In genomic region chr14:68791078-68791983, GRCh38 we compare ENCODE assay signal across 8 cellular contexts. TPM values are rescaled to one million over a fixed set of nuclear protein-coding genes. Genes with fewer than 3 reads are reported as not detected.
DNase-seq lines count a peak whose midpoint lies in the region; ATAC-seq and TF ChIP-seq lines count a peak whose summit lies in the region.

No MANE protein-coding gene starts in this region.

- no peak for ATAC-seq in WTC11

- no peak for TF ChIP-seq CTCF in WTC11 (IDR thresholded peaks at IDR 0.05)
- no peak for TF ChIP-seq CTCF in foreskin fibroblast (IDR thresholded peaks at IDR 0.05; ENCODE audit: low read depth, low read length)
- no peak for TF ChIP-seq CTCF in progenitor cell of endocrine pancreas (IDR thresholded peaks at IDR 0.05; ENCODE audit: unreplicated experiment)

- H3K27ac Mint-ChIP-seq in WTC11 = peak overlapping the region; percentile 85
- peak overlapping the region; percentile 100 for H3K27ac Mint-ChIP-seq in progenitor cell of endocrine pancreas

- CTCF ChIA-PET in WTC11 (lab: Charles Lee) = interaction anchor here (0.6 to 6.0 kb wide), 7 partner anchors 16 to 60 kb away, joined by 3 to 37 read pairs (median 8); no protein-coding TSS in a partner anchor

- POLR2A ChIA-PET in WTC11 (lab: Charles Lee) = interaction anchor here (0.6 to 5.2 kb wide), 4 partner anchors 18 to 857 kb away, joined by 5 to 67 read pairs (median 6); no protein-coding TSS in a partner anchor

- DNase-seq in activated effector memory CD4-positive, alpha-beta T cell treated with anti-CD3 and anti-CD28 coated beads, Interleukin-2, amount 50 U/mL, for 16 hours = peak; percentile 69
- no peak for DNase-seq in activated effector memory CD4-positive, alpha-beta T cell treated with Interleukin-2 at 50 U/mL for 16 hours
- DNase-seq in WTC11 (ENCODE audit: low spot score) = no peak
- peak in 1 of 2 donors; percentile 65 for DNase-seq in foreskin fibroblast
- DNase-seq in progenitor cell of endocrine pancreas (ENCODE audit: low spot score, unreplicated experiment) = no peak
- no peak for DNase-seq in LoVo (ENCODE audit: low spot score)
- DNase-seq in central memory CD4-positive, alpha-beta T cell = no peak
- no peak for DNase-seq in AG20443 (ENCODE audit: low spot score)

- H3K9me3 Mint-ChIP-seq in WTC11 (no peaks in the 10 kb centered on the region), progenitor cell of endocrine pancreas (ENCODE audit: low read depth) (no peaks in the 10 kb centered on the region)

- H3K4me3 Mint-ChIP-seq in WTC11 (peak overlapping the region; percentile 98), progenitor cell of endocrine pancreas (ENCODE audit: low read depth) (peak overlapping the region; percentile 98)

- peaks cover 54% of the 10 kb centered on the region for H3K36me3 Mint-ChIP-seq in WTC11
- peaks cover 52% of the 10 kb centered on the region for H3K36me3 Mint-ChIP-seq in progenitor cell of endocrine pancreas (ENCODE audit: insufficient read depth)

- peak overlapping the region; percentile 80 to 98 for H3K4me3 ChIP-seq in foreskin fibroblast (ENCODE audit: low read depth in 1 of 2, low read length in 2 of 2)

- peaks cover 45% of the 10 kb centered on the region for H3K4me1 Mint-ChIP-seq in WTC11
- peaks cover 35% of the 10 kb centered on the region for H3K4me1 Mint-ChIP-seq in progenitor cell of endocrine pancreas (ENCODE audit: low read depth)

- no peaks in the 10 kb centered on the region; the same call in 1 of the 2 replicates for H3K27me3 Mint-ChIP-seq in WTC11 (ENCODE audit: low read depth)
- H3K27me3 Mint-ChIP-seq in progenitor cell of endocrine pancreas = no peaks in the 10 kb centered on the region

TF ChIP-seq in WTC11, 78 proteins besides CTCF, POLR2A, EP300 and RAD21:
- TF ChIP-seq GTF2I (CRISPR knock-in tag; conservative IDR thresholded peaks at IDR 0.05) (no peak), NR3C1 (CRISPR knock-in tag; conservative IDR thresholded peaks at IDR 0.05; ENCODE audit: low read depth) (0 out of 2 replicates have a peak, but pooled peaks have one; percentile 13), FOXK1 (CRISPR knock-in tag; IDR thresholded peaks at IDR 0.05) (no peak), TP53 (CRISPR knock-in tag; IDR thresholded peaks at IDR 0.05) (0 out of 2 replicates have a peak, but pooled peaks have one; percentile 23), SOX15 (CRISPR knock-in tag; IDR thresholded peaks at IDR 0.05) (no peak), ESRRA (CRISPR knock-in tag; IDR thresholded peaks at IDR 0.05; ENCODE audit: borderline replicate concordance) (0 out of 2 replicates have a peak, but pooled peaks have one; percentile 18), PRDM15 (CRISPR knock-in tag; IDR thresholded peaks at IDR 0.05) (no peak), NFE2L1 (CRISPR knock-in tag; IDR thresholded peaks at IDR 0.05) (no peak), ZNF423 (CRISPR knock-in tag; IDR thresholded peaks at IDR 0.05) (peak; percentile 80), ZNF416 (CRISPR knock-in tag; IDR thresholded peaks at IDR 0.05) (no peak), FOXP4 (CRISPR knock-in tag; IDR thresholded peaks at IDR 0.05) (no peak)

RNA-seq across cellular contexts. Expression of gene ZFP36L1, which starts 1.5 kb away (rescaled TPM):
- total RNA-seq in WTC11 (2021) = 132 to 150 TPM (median 148 TPM) in 3 replicates
- 325 and 368 TPM in 2 replicates for total RNA-seq in progenitor cell of endocrine pancreas
